Comparison of ENCODE assay signal across 9 cellular contexts in genomic region chr14:61326847-61327246, GRCh38. TPM values are rescaled to one million over a fixed set of nuclear protein-coding genes. Genes with fewer than 3 reads are reported as not detected.
DNase-seq lines count a peak whose midpoint lies in the region; ATAC-seq, FAIRE-seq and TF ChIP-seq lines count a peak whose summit lies in the region.
"Had no signal": no experiment of that assay in that cellular context is flagged by ENCODE, and none has a peak within 500 bp of the region (broad histone marks: within the 10 kb centered on the region; RNA-seq: fewer than 3 reads in every experiment).

No MANE protein-coding gene starts in this region.

- peak overlapping the region; percentile 94 for H3K27ac Mint-ChIP-seq in activated CD4-positive, alpha-beta T cell treated with anti-CD3 and anti-CD28 coated beads for 36 hours

- peaks cover 0 to 6% of the 10 kb centered on the region in 2 donors for H3K9me3 ChIP-seq in breast epithelium
- H3K9me3 ChIP-seq in HepG2 (ENCODE audit: low read length) = no peaks in the 10 kb centered on the region
- H3K9me3 ChIP-seq in tibial nerve = peaks cover 0 to 6% (median 0%) of the 10 kb centered on the region in 4 donors

- intact Hi-C loops in activated CD4-positive, alpha-beta T cell treated with anti-CD3 and anti-CD28 coated beads for 36 hours (cut with DNase I, micrococcal nuclease) = loop anchor here (1.0 to 5.0 kb wide), 7 partner anchors 9 to 370 kb away; partner anchors contain the start of gene HIF1A (in 1 of the 2)
- intact Hi-C loops in breast epithelium (cut with DNase I; ENCODE audit: low total_unique reads) = no loop called here
- intact Hi-C loops in HepG2 (cut with micrococcal nuclease; ENCODE audit: unreplicated experiment) = no loop called here

- H3K4me3 Mint-ChIP-seq in activated CD4-positive, alpha-beta T cell treated with anti-CD3 and anti-CD28 coated beads for 36 hours = peak overlapping the region; percentile 92

- H3K4me2 ChIP-seq in HepG2 (ENCODE audit: low read depth, low read length) = no peak overlapping the region

- H3K36me3 ChIP-seq in breast epithelium = no peaks in the 10 kb centered on the region
- H3K36me3 ChIP-seq in HepG2 (replicated peaks in 1 of 2; ENCODE audit: control insufficient read depth in 1 of 2, insufficient read depth in 2 of 2, low read length in 2 of 2) = no peaks in the 10 kb centered on the region
- H3K36me3 ChIP-seq in tibial nerve = no peaks in the 10 kb centered on the region

- H3K4me1 Mint-ChIP-seq in activated CD4-positive, alpha-beta T cell treated with anti-CD3 and anti-CD28 coated beads for 36 hours = peaks cover 71% of the 10 kb centered on the region

- H3K36me3 Mint-ChIP-seq in activated CD4-positive, alpha-beta T cell treated with anti-CD3 and anti-CD28 coated beads for 36 hours (ENCODE audit: low read depth) = peaks cover 56% of the 10 kb centered on the region

- H3K4me3 ChIP-seq in breast epithelium (no peak overlapping the region), HepG2 (replicated peaks in 1 of 3; ENCODE audit: insufficient read depth in 1 of 3, low read depth in 2 of 3, low read length in 3 of 3) (no peak overlapping the region), tibial nerve (no peak overlapping the region)

- no peaks in the 10 kb centered on the region for H3K79me2 ChIP-seq in HepG2 (ENCODE audit: insufficient read depth, low read length)

- no peak overlapping the region for H3K9ac ChIP-seq in HepG2 (ENCODE audit: insufficient read depth, low read depth, low read length)

- no peaks in the 10 kb centered on the region for H3K27me3 Mint-ChIP-seq in activated CD4-positive, alpha-beta T cell treated with anti-CD3 and anti-CD28 coated beads for 36 hours

- no peak for TF ChIP-seq POLR2A in breast epithelium (IDR thresholded peaks at IDR 0.05)
- TF ChIP-seq POLR2A in HepG2 (IDR thresholded peaks at IDR 0.05; ENCODE audit: insufficient read depth in 1 of 2, low read depth in 2 of 2, low read length in 2 of 2) = no peak
- no peak for TF ChIP-seq POLR2A in tibial nerve (IDR thresholded peaks at IDR 0.05)

- BruUV-seq in HepG2 (replicated peaks; lab: Mats Ljungman, UMichigan) = no TSS peak

- no peak for TF ChIP-seq RAD21 in HepG2 (CRISPR knock-in tag; IDR thresholded peaks at IDR 0.05)

- in situ Hi-C loops in HepG2 (cut with HindIII; ENCODE audit: extremely low pct_ligation_motif_present, low pct_unique_long_range_greater_than_20kb) = no loop called here

- no peak for ATAC-seq in activated CD4-positive, alpha-beta T cell treated with anti-CD3 and anti-CD28 coated beads for 36 hours
- ATAC-seq in HepG2 = peak; percentile 47; the same call in 2 of the 3 replicates
- ATAC-seq in GM19397 (IDR thresholded peaks at IDR 0.05; ENCODE audit: unreplicated experiment) = no peak

- TF ChIP-seq CTCF in breast epithelium (IDR thresholded peaks at IDR 0.05) (no peak), HepG2 (CRISPR knock-in tag; IDR thresholded peaks at IDR 0.05) (no peak), tibial nerve (IDR thresholded peaks at IDR 0.05) (no peak)

- TF ChIP-seq EP300 in HepG2 (IDR thresholded peaks at IDR 0.05; ENCODE audit: low read depth in 2 of 2, low read length in 2 of 2) (no peak), HepG2 (CRISPR knock-in tag; IDR thresholded peaks at IDR 0.05; ENCODE audit: borderline replicate concordance) (no peak), tibial nerve (IDR thresholded peaks at IDR 0.05) (peak; percentile 73 to 87)

- 27% methylated on average over 3 of the region's 4 CpGs for WGBS in HepG2 (ENCODE audit: low lambda C conversion rate)
- 13 to 29% methylated on average over 3 to 4 of the region's 4 CpGs for WGBS in tibial nerve, 2 donors

- POLR2A ChIA-PET in activated CD4-positive, alpha-beta T cell treated with anti-CD3 and anti-CD28 coated beads for 36 hours (lab: Charles Lee) = interaction anchor here (0.7 to 0.8 kb wide), 2 partner anchors 17 to 62 kb away, joined by 3 to 5 read pairs; no protein-coding TSS in a partner anchor
- POLR2A ChIA-PET in HepG2 (lab: Yijun Ruan, JAX) = no interaction called here

- DNase-seq in activated CD4-positive, alpha-beta T cell treated with anti-CD3 and anti-CD28 coated beads for 36 hours = no peak
- DNase-seq in activated CD4-positive, alpha-beta T cell treated with anti-CD3 and anti-CD28 coated beads, Interleukin-2, amount 50 U/mL, for 48 hours = no peak
- DNase-seq in breast epithelium (ENCODE audit: low spot score in 2 of 2) = peak; percentile 38 to 60
- no peak for DNase-seq in HepG2 (ENCODE audit: low spot score)
- peak; percentile 32 to 63 for DNase-seq in tibial nerve (ENCODE audit: low spot score in 2 of 2)
- no peak for DNase-seq in NCI-H510A (lab: John Stamatoyannopoulos, UW)
- DNase-seq in NCI-H345 (lab: John Stamatoyannopoulos, UW) = no peak

- CTCF ChIA-PET in activated CD4-positive, alpha-beta T cell treated with anti-CD3 and anti-CD28 coated beads for 36 hours (lab: Charles Lee) = interaction anchor here (1.0 kb wide), 1 partner anchor 145 kb away, joined by 3 read pairs; no protein-coding TSS in a partner anchor
- CTCF ChIA-PET in HepG2 (lab: Yijun Ruan, JAX; ENCODE audit: low intra/inter-chr PET ratio, low total read pairs) = no interaction called here

- H2AFZ ChIP-seq in HepG2 (ENCODE audit: low read length) = no peak overlapping the region

- peaks cover 1% of the 10 kb centered on the region for H3K9me3 Mint-ChIP-seq in activated CD4-positive, alpha-beta T cell treated with anti-CD3 and anti-CD28 coated beads for 36 hours (ENCODE audit: low read depth)

- no peaks in the 10 kb centered on the region for H4K20me1 ChIP-seq in HepG2 (ENCODE audit: insufficient read depth, low read length)

- FAIRE-seq in HepG2 (lab: Jason Lieb, UNC) = no peak

- H3K4me1 ChIP-seq in breast epithelium (no peaks in the 10 kb centered on the region), HepG2 (ENCODE audit: insufficient read depth, low read length) (no peaks in the 10 kb centered on the region; the same call in 1 of the 2 replicates), tibial nerve (peaks cover 0 to 18% (median 0%) of the 10 kb centered on the region in 4 donors)

- no peaks in the 10 kb centered on the region for H3K27me3 ChIP-seq in breast epithelium
- peaks cover 0 to 17% of the 10 kb centered on the region in 2 experiments; a peak in 1 of 5 replicates for H3K27me3 ChIP-seq in HepG2 (ENCODE audit: control insufficient read depth in 1 of 2, insufficient read depth in 2 of 2, low read length in 2 of 2)
- H3K27me3 ChIP-seq in tibial nerve = peaks cover 0 to 7% of the 10 kb centered on the region in 2 donors

- peak overlapping the region; percentile 57 to 65 for H3K27ac ChIP-seq in breast epithelium
- no peak overlapping the region for H3K27ac ChIP-seq in HepG2 (ENCODE audit: extremely low read length, insufficient read depth, low read length)
- H3K27ac ChIP-seq in tibial nerve = peak overlapping the region in 2 of 4 donors; percentile 52 to 74

RNA-seq across cellular contexts. Expression of gene PRKCH, which starts 5.5 kb away (rescaled TPM):
- total RNA-seq in activated CD4-positive, alpha-beta T cell treated with anti-CD3 and anti-CD28 coated beads for 36 hours = 100 to 1,000 TPM; 109 to 145 TPM
- total RNA-seq in breast epithelium (10 to 100 TPM; 27.0 to 41.3 (median 34.0) TPM), HepG2 (2016; rRNA removed; fragmentation: Illumina TruSeq; extraction: Trizol) (1.3 and 1.9 TPM in 2 replicates), tibial nerve (10 to 100 TPM; 26.4 to 33.9 (median 29.2) TPM)
- total RNA-seq in HepG2 (2016; cell fraction: cytosol; rRNA removed; fragmentation: Illumina TruSeq; extraction: Trizol; ENCODE audit: low read depth) = 0.40 and 0.44 TPM in 2 replicates
- 1.0 and 1.8 TPM in 2 replicates for total RNA-seq in HepG2 (2016; cell fraction: insoluble cytoplasmic fraction; rRNA removed; fragmentation: Illumina TruSeq; extraction: Trizol)
- total RNA-seq in HepG2 (2016; cell fraction: membrane; rRNA removed; fragmentation: Illumina TruSeq; extraction: Trizol) = 0.93 and 1.4 TPM in 2 replicates
- 2.2 and 3.9 TPM in 2 replicates for total RNA-seq in HepG2 (2016; cell fraction: nucleus; rRNA removed; fragmentation: Illumina TruSeq; extraction: Trizol)
- polyA plus RNA-seq in HepG2 (2011; rRNA removed) = 0.47 and 0.48 TPM in 2 replicates
- 0.31 and 0.72 TPM in 2 replicates for polyA plus RNA-seq in HepG2 (2011; cell fraction: cytosol; rRNA removed)
- 0.48 and 0.74 TPM in 2 replicates for polyA plus RNA-seq in HepG2 (2011; cell fraction: nucleus; rRNA removed)
- polyA plus RNA-seq in HepG2 (2012) = 0.24 and 1.3 TPM in 2 replicates
- 0.06 and 0.10 TPM in 2 replicates for polyA plus RNA-seq in HepG2 (2016; cell fraction: cytosol; fragmentation: Illumina TruSeq; extraction: Trizol; ENCODE audit: low read depth)
- polyA plus RNA-seq in HepG2 (2016; cell fraction: insoluble cytoplasmic fraction; fragmentation: Illumina TruSeq; extraction: Trizol; ENCODE audit: low read depth) = 0.99 and 1.9 TPM in 2 replicates
- polyA plus RNA-seq in HepG2 (2016; cell fraction: membrane; fragmentation: Illumina TruSeq; extraction: Trizol; ENCODE audit: low read depth) = 0.19 and 0.48 TPM in 2 replicates
- polyA plus RNA-seq in HepG2 (2016; cell fraction: nucleus; fragmentation: Illumina TruSeq; extraction: Trizol; ENCODE audit: insufficient read depth, low read depth) = 0.91 and 1.4 TPM in 2 replicates
- polyA minus RNA-seq in HepG2 (2011; rRNA and poly(A)+ RNA removed; ENCODE audit: low replicate concordance) = 1.9 and 3.2 TPM in 2 replicates
- polyA minus RNA-seq in HepG2 (2011; cell fraction: cytosol; rRNA and poly(A)+ RNA removed) = 1.7 TPM in 1 of 2 replicates, not detected in the other
- polyA minus RNA-seq in HepG2 (2011; cell fraction: nucleus; rRNA and poly(A)+ RNA removed) = 1.2 and 1.3 TPM in 2 replicates

RNA-seq across cellular contexts. Expression of gene TMEM30B, which starts 45.7 kb away (rescaled TPM):
- total RNA-seq in activated CD4-positive, alpha-beta T cell treated with anti-CD3 and anti-CD28 coated beads for 36 hours = 1 to 10 TPM; 1.3 to 2.1 TPM
- total RNA-seq in breast epithelium (10 to 100 TPM in 2 of 3 donors, 1 to 10 TPM in 1; 5.0 to 36.7 (median 20.0) TPM), HepG2 (2016; rRNA removed; fragmentation: Illumina TruSeq; extraction: Trizol) (not detected in 2 replicates), tibial nerve (10 to 100 TPM; 15.6 to 47.6 (median 39.9) TPM)
- total RNA-seq in HepG2 (2016; cell fraction: cytosol; rRNA removed; fragmentation: Illumina TruSeq; extraction: Trizol; ENCODE audit: low read depth) = not detected in 2 replicates
- total RNA-seq in HepG2 (2016; cell fraction: insoluble cytoplasmic fraction; rRNA removed; fragmentation: Illumina TruSeq; extraction: Trizol) = not detected in 2 replicates
- total RNA-seq in HepG2 (2016; cell fraction: membrane; rRNA removed; fragmentation: Illumina TruSeq; extraction: Trizol) = not detected in 2 replicates
- total RNA-seq in HepG2 (2016; cell fraction: nucleus; rRNA removed; fragmentation: Illumina TruSeq; extraction: Trizol) = not detected in 2 replicates
- not detected in 2 replicates for polyA plus RNA-seq in HepG2 (2011; rRNA removed)
- not detected in 2 replicates for polyA plus RNA-seq in HepG2 (2011; cell fraction: cytosol; rRNA removed)
- polyA plus RNA-seq in HepG2 (2011; cell fraction: nucleus; rRNA removed) = not detected in 2 replicates
- not detected in 2 replicates for polyA plus RNA-seq in HepG2 (2012)
- polyA plus RNA-seq in HepG2 (2016; cell fraction: cytosol; fragmentation: Illumina TruSeq; extraction: Trizol; ENCODE audit: low read depth) = not detected in 2 replicates
- not detected in 2 replicates for polyA plus RNA-seq in HepG2 (2016; cell fraction: insoluble cytoplasmic fraction; fragmentation: Illumina TruSeq; extraction: Trizol; ENCODE audit: low read depth)
- polyA plus RNA-seq in HepG2 (2016; cell fraction: membrane; fragmentation: Illumina TruSeq; extraction: Trizol; ENCODE audit: low read depth) = not detected in 2 replicates
- polyA plus RNA-seq in HepG2 (2016; cell fraction: nucleus; fragmentation: Illumina TruSeq; extraction: Trizol; ENCODE audit: insufficient read depth, low read depth) = not detected in 2 replicates
- 0.12 TPM in 1 of 2 replicates, not detected in the other for polyA minus RNA-seq in HepG2 (2011; rRNA and poly(A)+ RNA removed; ENCODE audit: low replicate concordance)
- polyA minus RNA-seq in HepG2 (2011; cell fraction: cytosol; rRNA and poly(A)+ RNA removed) = not detected in 2 replicates
- polyA minus RNA-seq in HepG2 (2011; cell fraction: nucleus; rRNA and poly(A)+ RNA removed) = not detected in 2 replicates
- total RNA-seq: RPMI7951 had no signal

Comparison
In these comparisons a context has a peak if more than half of its experiments do, and no peak if none do; other contexts are left out.
1. DNase-seq: peak in breast epithelium (2 of 2) and tibial nerve (2 of 2); none in activated CD4-positive, alpha-beta T cell treated with anti-CD3 and anti-CD28 coated beads for 36 hours (single experiment), activated CD4-positive, alpha-beta T cell treated with anti-CD3 and anti-CD28 coated beads, Interleukin-2, amount 50 U/mL, for 48 hours (0 of 2), HepG2 (single experiment), NCI-H510A (single experiment) and NCI-H345 (single experiment).
2. RNA of gene PRKCH, which starts 5.5 kb away (total RNA-seq): 109 to 145 TPM in activated CD4-positive, alpha-beta T cell treated with anti-CD3 and anti-CD28 coated beads for 36 hours, 27.0 to 41.3 TPM in breast epithelium and 26.4 to 33.9 TPM in tibial nerve; 0.40 to 3.9 TPM in HepG2; every median in the first group is over 4 times any median in the second.
3. intact Hi-C loops: an anchor here in activated CD4-positive, alpha-beta T cell treated with anti-CD3 and anti-CD28 coated beads for 36 hours (1.0 to 5.0 kb wide); none called in breast epithelium and HepG2.